In genomic region chr12:51406299-51406698, GRCh38 we compare ENCODE assay signal across 27 cellular contexts. TPM values are rescaled to one million over a fixed set of nuclear protein-coding genes. Genes with fewer than 3 reads are reported as not detected.
DNase-seq lines count a peak whose midpoint lies in the region; ATAC-seq and TF ChIP-seq lines count a peak whose summit lies in the region.
"Had no signal": no experiment of that assay in that cellular context is flagged by ENCODE, and none has a peak within 500 bp of the region (broad histone marks: within the 10 kb centered on the region; RNA-seq: fewer than 3 reads in every experiment).

No MANE protein-coding gene starts in this region.

- no peak overlapping the region for H3K4me3 ChIP-seq in hepatocyte
- no peak overlapping the region for H3K4me3 ChIP-seq in mucosa of stomach (ENCODE audit: low read length)
- H3K4me3 ChIP-seq: BLaER1 treated with 17β-estradiol and CSF1 and Interleukin-3, amounts not matched to agents 10 nM and 100 nM; GM23248; MG63; Peyer's patch had no signal

- H3K36me3 ChIP-seq in hepatocyte (replicated peaks; ENCODE audit: insufficient read depth, low read depth) (no peaks in the 10 kb centered on the region), mucosa of stomach (ENCODE audit: control insufficient read depth, insufficient read depth, low read length) (no peaks in the 10 kb centered on the region)
- H3K36me3 ChIP-seq: BLaER1 treated with 17β-estradiol and CSF1 and Interleukin-3, amounts not matched to agents 10 nM and 100 nM; MG63; Peyer's patch had no signal

- peak overlapping the region; percentile 25 for H3K27ac Mint-ChIP-seq in type B pancreatic cell
- H3K27ac Mint-ChIP-seq: H9, HFFc6 had no signal

- H3K9me3 Mint-ChIP-seq in type B pancreatic cell, result no peaks in the 10 kb centered on the region
- H3K9me3 Mint-ChIP-seq: CD4-positive, alpha-beta memory T cell; H9; HFFc6 had no signal

- TF ChIP-seq CTCF in hepatocyte (IDR thresholded peaks at IDR 0.05; ENCODE audit: poor library complexity), result no peak
- TF ChIP-seq CTCF in type B pancreatic cell (conservative IDR thresholded peaks at IDR 0.05), result no peak

- H3K9me2 ChIP-seq in hepatocyte (replicated peaks; ENCODE audit: insufficient read depth), result no peaks in the 10 kb centered on the region
- H3K9me2 ChIP-seq: SK-N-SH had no signal

- H3K27me3 ChIP-seq in hepatocyte (no peaks in the 10 kb centered on the region), mucosa of stomach (ENCODE audit: control insufficient read depth, insufficient read depth, low read length) (no peaks in the 10 kb centered on the region)
- H3K27me3 ChIP-seq: BLaER1 treated with 17β-estradiol and CSF1 and Interleukin-3, amounts not matched to agents 10 nM and 100 nM; MG63; Peyer's patch had no signal

- peaks cover 2% of the 10 kb centered on the region for H3K27me3 Mint-ChIP-seq in type B pancreatic cell
- H3K27me3 Mint-ChIP-seq: CD4-positive, alpha-beta memory T cell had no signal

- ATAC-seq in left cardiac atrium, result no peak

- no peaks in the 10 kb centered on the region for H3K36me3 Mint-ChIP-seq in type B pancreatic cell
- H3K36me3 Mint-ChIP-seq: CD4-positive, alpha-beta memory T cell had no signal

- H3K4me1 ChIP-seq in hepatocyte (ENCODE audit: insufficient read depth) (peaks cover 17% of the 10 kb centered on the region), mucosa of stomach (ENCODE audit: control insufficient read depth, insufficient read depth, low read length) (peaks cover 60% of the 10 kb centered on the region)

- H3K9me3 ChIP-seq in hepatocyte (ENCODE audit: low read depth), result no peaks in the 10 kb centered on the region
- H3K9me3 ChIP-seq in mucosa of stomach (ENCODE audit: control insufficient read depth, low read length), result no peaks in the 10 kb centered on the region
- H3K9me3 ChIP-seq: BLaER1 treated with 17β-estradiol and CSF1 and Interleukin-3, amounts not matched to agents 10 nM and 100 nM; MG63; Peyer's patch; SK-N-SH had no signal

- H3K4me1 Mint-ChIP-seq in type B pancreatic cell (ENCODE audit: unreplicated experiment), result peaks cover 10% of the 10 kb centered on the region
- H3K4me1 Mint-ChIP-seq: CD4-positive, alpha-beta memory T cell had no signal

- peak overlapping the region; percentile 10 for H3K27ac ChIP-seq in hepatocyte
- H3K27ac ChIP-seq: 22Rv1; BLaER1 treated with 17β-estradiol and CSF1 and Interleukin-3, amounts not matched to agents 10 nM and 100 nM; GM23248 had no signal

- WGBS in hepatocyte (ENCODE audit: low lambda C conversion rate, missing lambda C conversion rate), result 62% methylated on average over 3 of the region's 3 CpGs

- no peaks in the 10 kb centered on the region for H4K20me1 ChIP-seq in hepatocyte (ENCODE audit: insufficient read depth, poor library complexity, severe bottlenecking)
- H4K20me1 ChIP-seq: BLaER1 treated with 17β-estradiol and CSF1 and Interleukin-3, amounts not matched to agents 10 nM and 100 nM had no signal

- H3K4me3 Mint-ChIP-seq in type B pancreatic cell, result no peak overlapping the region
- H3K4me3 Mint-ChIP-seq: CD4-positive, alpha-beta memory T cell; H9; HFFc6 had no signal

- intact Hi-C loops in left cardiac atrium (cut with DNase I), result no loop called here

- H3K4me2 ChIP-seq in hepatocyte, result no peak overlapping the region
- H3K4me2 ChIP-seq: BLaER1 treated with 17β-estradiol and CSF1 and Interleukin-3, amounts not matched to agents 10 nM and 100 nM; SK-N-SH had no signal

- H3K9ac ChIP-seq in mucosa of stomach (ENCODE audit: low read length), result peak overlapping the region; percentile 40
- H3K9ac ChIP-seq: BLaER1 treated with 17β-estradiol and CSF1 and Interleukin-3, amounts not matched to agents 10 nM and 100 nM; GM23248; SK-N-SH had no signal

- peak; percentile 51 for DNase-seq in NCI-H2107 treated with DMSO at 0.1 percent for 48 hours (lab: John Stamatoyannopoulos, UW; ENCODE audit: unreplicated experiment)
- DNase-seq in NCI-H2107 (lab: John Stamatoyannopoulos, UW), result no peak
- no peak for DNase-seq in hepatocyte (ENCODE audit: low spot score)
- DNase-seq in type B pancreatic cell (ENCODE audit: extremely low spot score, unreplicated experiment), result no peak
- no peak for DNase-seq in left cardiac atrium
- DNase-seq in AML-193 (lab: John Stamatoyannopoulos, UW), result no peak
- DNase-seq in 8988T, result no peak
- DNase-seq: CD4-positive, alpha-beta memory T cell; COR-L47; GM23248; H9; HFFc6; IMR-90; KG1; MG63; NCI-H1105 treated with DMSO at 0.1 percent for 48 hours; NCI-H146; NCI-H1930; NCI-H2227 treated with DMSO at 0.1 percent for 48 hours; NCI-H510A; OCI-M1; Peyer's patch; SHP77 treated with DMSO at 0.1 percent for 48 hours had no signal

- no peaks in the 10 kb centered on the region for H3K79me2 ChIP-seq in hepatocyte

- no peak overlapping the region for H2AFZ ChIP-seq in hepatocyte
- H2AFZ ChIP-seq: GM23248 had no signal

RNA-seq across cellular contexts. Expression of gene GALNT6, which starts 15.1 kb away (rescaled TPM):
- total RNA-seq in hepatocyte, result 28.4 and 41.3 TPM in 2 replicates
- polyA plus RNA-seq in hepatocyte, result 30.7 and 33.3 TPM in 2 replicates
- 17.2 and 87.4 TPM in 2 replicates for total RNA-seq in type B pancreatic cell (ENCODE audit: low replicate concordance)
- total RNA-seq in left cardiac atrium, result 1 to 10 TPM; 3.6 to 4.4 TPM

RNA-seq across cellular contexts. Expression of gene SLC4A8, which starts 18.3 kb away (rescaled TPM):
- total RNA-seq in hepatocyte, result 9.4 and 18.0 TPM in 2 replicates
- polyA plus RNA-seq in hepatocyte, result 14.9 and 20.3 TPM in 2 replicates
- total RNA-seq in type B pancreatic cell (ENCODE audit: low replicate concordance), result 14.0 and 18.5 TPM in 2 replicates
- total RNA-seq in left cardiac atrium, result under 1 TPM; 0.29 to 0.71 TPM

RNA-seq across cellular contexts. Expression of gene CELA1, which starts 59.8 kb away (rescaled TPM):
- total RNA-seq in hepatocyte, result not detected in 2 replicates
- not detected in 2 replicates for polyA plus RNA-seq in hepatocyte
- total RNA-seq in type B pancreatic cell (ENCODE audit: low replicate concordance), result not detected in 2 replicates
- total RNA-seq in left cardiac atrium, result not detected
- total RNA-seq: GM23248, H9, HFFc6, IMR-90, Peyer's patch had no signal
- polyA plus RNA-seq: GM23248, IMR-90 had no signal
